ENCODE assay signal across 8 cellular contexts in the genomic region with DNA sequence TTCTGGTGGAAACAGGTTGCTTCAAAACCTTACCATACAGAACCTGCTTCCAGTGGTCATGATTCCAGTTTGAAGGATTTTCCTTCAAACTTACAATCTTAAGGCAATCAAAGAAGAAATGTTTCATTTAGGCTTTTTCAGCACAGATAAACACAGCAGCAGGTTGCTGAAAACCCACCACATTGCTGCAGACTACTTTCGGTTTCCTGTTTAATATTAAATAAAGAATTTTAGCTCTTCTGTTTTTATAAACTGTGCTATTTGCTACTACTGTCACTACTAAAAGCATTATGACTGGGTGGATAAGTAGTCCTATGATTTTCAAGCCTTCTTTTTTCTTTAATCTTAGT. TPM values are rescaled to one million over a fixed set of nuclear protein-coding genes. Genes with fewer than 3 reads are reported as not detected.
A peak's percentile ranks its signal among the peaks of the same experiment; 100 is the strongest.
DNase-seq lines count a peak whose midpoint lies in the region; TF ChIP-seq lines count a peak whose summit lies in the region.

No MANE protein-coding gene starts in this region.

- H3K4me3 ChIP-seq in OCI-LY1 (ENCODE audit: low read depth, low read length, poor library complexity, severe bottlenecking) (peak overlapping the region; percentile 54), fibroblast of villous mesenchyme (ENCODE audit: low read depth, low read length) (peak overlapping the region; percentile 10), thyroid gland (replicated peaks in 1 of 3) (peak overlapping the region in 1 of 3 donors; percentile 2)

- TF ChIP-seq POLR2A in thyroid gland (IDR thresholded peaks at IDR 0.05): no peak

- H3K4me1 ChIP-seq in OCI-LY1 (ENCODE audit: insufficient read depth, low read length, severe bottlenecking) (peaks cover 52% of the 10 kb centered on the region), thyroid gland (peaks cover 32 to 40% of the 10 kb centered on the region in 2 donors)

- H3K36me3 ChIP-seq in OCI-LY1 (ENCODE audit: insufficient read depth, low read length) (no peaks in the 10 kb centered on the region), thyroid gland (no peaks in the 10 kb centered on the region)

- H4K20me1 ChIP-seq in OCI-LY1 (ENCODE audit: insufficient read depth, low read length): no peaks in the 10 kb centered on the region

- no peaks in the 10 kb centered on the region for H3K79me2 ChIP-seq in OCI-LY1 (ENCODE audit: insufficient read depth, low read length)

- H3K9ac ChIP-seq in OCI-LY1 (ENCODE audit: low read length): peak overlapping the region; percentile 66

- peak overlapping the region; percentile 79 for H3K4me2 ChIP-seq in OCI-LY1 (ENCODE audit: low read length)

- H3K9me3 ChIP-seq in OCI-LY1 (ENCODE audit: low read length) (no peaks in the 10 kb centered on the region), thyroid gland (no peaks in the 10 kb centered on the region)

- H3K27ac ChIP-seq in OCI-LY1 (ENCODE audit: low read depth, low read length, poor library complexity, severe bottlenecking) (peak overlapping the region; percentile 95), thyroid gland (peak overlapping the region; percentile 70 to 80 (median 75))

- no peak overlapping the region for H2AFZ ChIP-seq in OCI-LY1 (ENCODE audit: low read length)

- peak; percentile 57 for DNase-seq in activated effector memory CD4-positive, alpha-beta T cell treated with anti-CD3 and anti-CD28 coated beads, Interleukin-2, amount 50 U/mL, for 16 hours
- DNase-seq in activated effector memory CD4-positive, alpha-beta T cell treated with Interleukin-2 at 50 U/mL for 16 hours: no peak
- DNase-seq in fibroblast of villous mesenchyme (ENCODE audit: low read depth) (peak; percentile 22), thyroid gland (no peak), SW 1271 (lab: John Stamatoyannopoulos, UW) (no peak), NOMO-1 (lab: John Stamatoyannopoulos, UW; ENCODE audit: unreplicated experiment in 2 of 2) (no peak), T1000 (lab: John Stamatoyannopoulos, UW) (no peak)

- intact Hi-C loops in thyroid gland (cut with DNase I): no loop called here

- H3F3A ChIP-seq in OCI-LY1 (ENCODE audit: insufficient read depth, low read length): no peaks in the 10 kb centered on the region

- TF ChIP-seq CTCF in OCI-LY1 (IDR thresholded peaks at IDR 0.05; ENCODE audit: low read length) (no peak), fibroblast of villous mesenchyme (IDR thresholded peaks at IDR 0.05; ENCODE audit: insufficient read depth, low read depth, low read length) (no peak), thyroid gland (IDR thresholded peaks at IDR 0.05) (no peak)

- no peaks in the 10 kb centered on the region for H3K9me2 ChIP-seq in OCI-LY1 (ENCODE audit: low read depth, low read length)

- WGBS in thyroid gland, 2 donors: 24 to 25% methylated on average over 1 of the region's 1 CpG

- H3K27me3 ChIP-seq in OCI-LY1 (ENCODE audit: insufficient read depth, low read length) (no peaks in the 10 kb centered on the region), thyroid gland (no peaks in the 10 kb centered on the region)

RNA-seq across cellular contexts. Expression of a gene that starts 13.2 kb away (rescaled TPM):
- total RNA-seq in fibroblast of villous mesenchyme: 33.2 and 58.6 TPM in 2 replicates
- 10 to 100 TPM; 38.7 to 70.1 (median 43.1) TPM for total RNA-seq in thyroid gland

Comparison
In these comparisons a context has a peak if more than half of its experiments do, and no peak if none do; other contexts are left out.
1. DNase-seq: peak in activated effector memory CD4-positive, alpha-beta T cell treated with anti-CD3 and anti-CD28 coated beads, Interleukin-2, amount 50 U/mL, for 16 hours (single experiment) and fibroblast of villous mesenchyme (single experiment); none in activated effector memory CD4-positive, alpha-beta T cell treated with Interleukin-2 at 50 U/mL for 16 hours (single experiment), thyroid gland (0 of 2), SW 1271 (0 of 2), NOMO-1 (0 of 2) and T1000 (single experiment).